Comparison of ENCODE assay signal across 30 cellular contexts in genomic region chr3:30185872-30186271, GRCh38.
"Had no signal": no experiment of that assay in that cellular context is flagged by ENCODE, and none has a peak within 500 bp of the region (broad histone marks: within the 10 kb centered on the region; RNA-seq: fewer than 3 reads in every experiment).

No MANE protein-coding gene starts in this region.

- FAIRE-seq: astrocyte, bronchial epithelial cell had no signal

- H3K36me3 ChIP-seq: brain microvascular endothelial cell, esophagus muscularis mucosa, gastroesophageal sphincter, heart right ventricle had no signal

- H3K4me1 ChIP-seq: esophagus muscularis mucosa, gastroesophageal sphincter had no signal

- DNase-seq: activated B cell treated with CpG ODN at 0.5 μM for 24 hours; activated CD4-positive, alpha-beta T cell treated with anti-CD3 and anti-CD28 coated beads for 48 hours; activated CD4-positive, alpha-beta T cell treated with anti-CD3 and anti-CD28 coated beads, Interleukin-2, amount 50 U/mL, for 1 hour; activated CD4-positive, alpha-beta T cell treated with anti-CD3 and anti-CD28 coated beads, Interleukin-2, amount 50 U/mL, for 48 hours; activated CD8-positive, alpha-beta memory T cell treated with anti-CD3 and anti-CD28 coated beads for 24 hours; activated CD8-positive, alpha-beta T cell treated with anti-CD3 and anti-CD28 coated beads for 36 hours; activated effector memory CD4-positive, alpha-beta T cell treated with Interleukin-2 at 50 U/mL for 16 hours; activated gamma-delta T cell treated with Interleukin-2 at 50 U/mL for 16 hours; activated naive CD4-positive, alpha-beta T cell treated with anti-CD3 and anti-CD28 coated beads, Interleukin-2, amount 50 U/mL, for 16 hours; activated naive CD4-positive, alpha-beta T cell treated with Interleukin-2 at 50 U/mL for 16 hours; activated T-cell treated with anti-CD3 and anti-CD28 coated beads, Interleukin-2, amount 50 U/mL, for 4 hours; amniotic stem cell; anterior cingulate cortex; brain microvascular endothelial cell; cortex of kidney; dermis blood vessel endothelial cell; effector CD4-positive, alpha-beta T cell; effector memory CD8-positive, alpha-beta T cell; erythroblast; foreskin keratinocyte; heart right ventricle; T-helper 1 cell; T-helper 17 cell; T1000 had no signal

- H3K4me3 ChIP-seq: esophagus muscularis mucosa, gastroesophageal sphincter, heart right ventricle had no signal

- H3K9me3 ChIP-seq: esophagus muscularis mucosa, gastroesophageal sphincter, heart right ventricle had no signal

- ATAC-seq: activated CD4-positive, CD25-positive, alpha-beta regulatory T cell treated with anti-CD3 and anti-CD28 coated beads, Interleukin-2, amount 50 U/mL, for 24 hours; activated CD8-positive, alpha-beta T cell treated with anti-CD3 and anti-CD28 coated beads for 36 hours; activated T-cell treated with anti-CD3 and anti-CD28 coated beads, Interleukin-2, amount 50 U/mL, for 4 hours; activated T-helper 17 cell treated with anti-CD3 and anti-CD28 coated beads, Interleukin-2, amount 50 U/mL, for 72 hours; effector memory CD8-positive, alpha-beta T cell; foreskin keratinocyte; gastroesophageal sphincter; heart right ventricle; T-helper 17 cell had no signal

- H3K27ac ChIP-seq: brain microvascular endothelial cell, esophagus muscularis mucosa, foreskin keratinocyte, gastroesophageal sphincter, heart right ventricle had no signal

- H3K27me3 ChIP-seq: brain microvascular endothelial cell, esophagus muscularis mucosa, foreskin keratinocyte, gastroesophageal sphincter, heart right ventricle had no signal
